ENCODE assay signal across 24 cellular contexts in the genomic region with DNA sequence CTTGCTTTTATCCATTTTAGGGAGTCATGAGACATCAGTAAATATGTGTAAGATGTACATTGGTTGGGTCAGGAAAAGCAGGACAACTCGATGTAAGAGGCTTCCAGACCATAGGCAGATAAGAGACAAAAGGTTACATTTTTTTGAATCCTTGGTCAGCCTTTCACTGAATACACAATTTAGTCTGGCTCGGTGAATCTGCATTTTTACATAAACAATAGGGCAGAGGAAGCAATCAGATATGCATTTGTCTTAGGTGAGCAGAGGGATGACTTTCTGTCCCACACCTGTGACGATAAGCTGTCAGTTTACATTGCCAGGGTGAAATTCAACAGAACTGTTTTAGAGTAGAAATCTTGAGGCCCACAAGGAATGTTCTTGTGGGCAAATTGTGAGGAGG. TPM values are rescaled to one million over a fixed set of nuclear protein-coding genes. Genes with fewer than 3 reads are reported as not detected.
"Had no signal": no experiment of that assay in that cellular context is flagged by ENCODE, and none has a peak within 500 bp of the region (broad histone marks: within the 10 kb centered on the region; RNA-seq: fewer than 3 reads in every experiment).

No MANE protein-coding gene starts in this region.

- DNase-seq: KBM-7, MV-4-11, NCI-H1048, NCI-H1105 treated with DMSO at 0.1 percent for 48 hours, NCI-H1417 treated with DMSO at 0.1 percent for 48 hours, NCI-H146, NCI-H1694 treated with DMSO at 0.1 percent for 48 hours, NCI-H1930, NCI-H2081, NCI-H2171, NCI-H226, NCI-H446, NCI-H510A, NCI-H524 treated with DMSO at 0.1 percent for 48 hours, NCI-H69, NCI-H774, Right ventricle myocardium superior, RPMI8226, SIG-M5 had no signal

- H3K27ac ChIP-seq: SJSA1, SK-N-MC had no signal

- H3K4me1 ChIP-seq: SJSA1 had no signal

- H3K9me3 ChIP-seq: SJSA1 had no signal

- H3K4me3 ChIP-seq: SJSA1, SK-N-MC had no signal

- H3K36me3 ChIP-seq: SJSA1 had no signal

- H3K27me3 ChIP-seq: SJSA1 had no signal

RNA-seq across cellular contexts. Expression of gene NPAP1, which starts 20.6 kb away (rescaled TPM):
- total RNA-seq: HT1080, LHCN-M2, MCF 10A, Right ventricle myocardium superior, SJSA1 had no signal
